13 cellular contexts compared by ENCODE assay signal in the genomic region with DNA sequence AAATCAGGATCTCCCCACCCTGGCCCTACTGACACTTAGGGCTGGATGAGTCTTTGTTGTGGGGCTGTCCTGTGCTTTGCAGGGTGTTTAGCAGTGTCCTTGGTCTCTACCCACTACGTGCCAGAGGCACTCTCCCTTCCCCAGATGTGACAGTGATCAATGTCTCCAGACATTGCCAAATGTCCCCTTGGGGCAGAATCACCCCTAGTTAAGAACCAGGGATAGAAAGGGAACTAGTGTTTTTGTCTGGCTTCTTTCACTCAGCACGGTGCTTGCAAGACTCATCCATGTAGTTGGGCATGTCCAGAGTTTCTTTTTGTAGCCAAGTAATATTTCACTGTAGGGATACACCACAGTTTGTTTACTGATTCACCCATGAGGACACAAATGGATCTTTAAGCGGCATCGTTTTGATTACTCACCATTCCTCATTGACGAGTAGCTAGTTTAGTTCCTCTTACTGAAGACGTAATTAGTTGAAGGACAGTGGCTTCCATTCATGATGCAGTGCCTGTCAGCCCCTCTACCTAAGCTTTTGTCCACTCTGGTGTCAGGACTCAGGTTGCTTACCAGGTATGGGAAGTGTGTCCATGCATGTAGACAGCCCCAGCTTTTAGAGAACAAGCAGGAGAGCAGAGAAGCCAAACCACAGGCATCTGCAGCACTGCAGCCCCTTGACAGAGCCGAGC. TPM values are rescaled to one million over a fixed set of nuclear protein-coding genes. Genes with fewer than 3 reads are reported as not detected.
DNase-seq lines count a peak whose midpoint lies in the region; ATAC-seq and TF ChIP-seq lines count a peak whose summit lies in the region.
"Had no signal": no experiment of that assay in that cellular context is flagged by ENCODE, and none has a peak within 500 bp of the region (broad histone marks: within the 10 kb centered on the region; RNA-seq: fewer than 3 reads in every experiment).

No MANE protein-coding gene starts in this region.

- no TSS peak for BruUV-seq in IMR-90 (replicated peaks; lab: Mats Ljungman, UMichigan)

- H2BK15ac ChIP-seq in IMR-90 (ENCODE audit: low read depth, low read length) = no peak overlapping the region

- DNase-seq in IMR-90 (peak; percentile 48), body of pancreas (no peak), islet precursor cell (peak; percentile 94), substantia nigra (lab: John Stamatoyannopoulos, UW) (peak in 1 of 49 donors; percentile 55), dedifferentiated amniotic fluid mesenchymal stem cell (ENCODE audit: extremely low spot score) (no peak)
- DNase-seq: activated T-cell treated with anti-CD3 and anti-CD28 coated beads, Interleukin-2, amount 50 U/mL, for 72 hours; DMS79 treated with DMSO at 0.1 percent for 48 hours; NCI-H1048; T-helper 9 cell had no signal

- H3K18ac ChIP-seq in IMR-90 (ENCODE audit: low read depth, low read length) = no peak overlapping the region

- H3K4me3 ChIP-seq in IMR-90 (ENCODE audit: insufficient read depth, low read depth, low read length) = no peak overlapping the region
- H3K4me3 ChIP-seq in body of pancreas = no peak overlapping the region

- no peaks in the 10 kb centered on the region for H3K9me3 Mint-ChIP-seq in activated T-helper 17 cell treated with anti-CD3 and anti-CD28 coated beads, Interleukin-2, amount 50 U/mL, for 72 hours
- H3K9me3 Mint-ChIP-seq: activated T-cell treated with anti-CD3 and anti-CD28 coated beads, Interleukin-2, amount 50 U/mL, for 72 hours; stimulated activated memory B cell treated with anti-CD40 and anti-IgM and Interleukin-4, amounts not matched to agents 10 μg/mL and 1 μg/mL and 100 μg/mL, for 72 hours had no signal

- no peak overlapping the region for H3K4me3 Mint-ChIP-seq in activated T-helper 17 cell treated with anti-CD3 and anti-CD28 coated beads, Interleukin-2, amount 50 U/mL, for 72 hours
- H3K4me3 Mint-ChIP-seq: activated T-cell treated with anti-CD3 and anti-CD28 coated beads, Interleukin-2, amount 50 U/mL, for 72 hours; stimulated activated memory B cell treated with anti-CD40 and anti-IgM and Interleukin-4, amounts not matched to agents 10 μg/mL and 1 μg/mL and 100 μg/mL, for 72 hours had no signal

- TF ChIP-seq CTCF in IMR-90 (conservative IDR thresholded peaks at IDR 0.05; ENCODE audit: low read depth, low read length) = no peak
- no peak for TF ChIP-seq CTCF in body of pancreas (IDR thresholded peaks at IDR 0.05)

- peaks cover 44% of the 10 kb centered on the region for H3K9me1 ChIP-seq in IMR-90 (ENCODE audit: insufficient read depth, low read length)

- 100% methylated on average over 1 of the region's 7 CpGs; no CpG with 5 or more reads in 1 of the 2 experiments for whole genome bisulfite sequencing in IMR-90 (ENCODE audit: extremely low coverage in 2 of 2, insufficient read length in 1 of 2), 2 experiments
- 76 to 89% methylated on average over 7 of the region's 7 CpGs for WGBS in body of pancreas, 2 donors

- H2AFZ ChIP-seq in IMR-90 (replicated peaks; ENCODE audit: low read length, poor library complexity) = no peak overlapping the region

- H3K27ac ChIP-seq in IMR-90 (ENCODE audit: insufficient read depth, low read length) (no peak overlapping the region), body of pancreas (peak overlapping the region in 3 of 4 donors; percentile 74 to 86 (median 84)), substantia nigra (ENCODE audit: low read depth, low read length, poor library complexity, severe bottlenecking) (peak overlapping the region; percentile 100)

- H3K14ac ChIP-seq in IMR-90 (replicated peaks; ENCODE audit: low read depth, low read length) = no peak overlapping the region; the same call in 1 of the 2 replicates

- H3K36me3 Mint-ChIP-seq in activated T-helper 17 cell treated with anti-CD3 and anti-CD28 coated beads, Interleukin-2, amount 50 U/mL, for 72 hours (ENCODE audit: low read depth) = peaks cover 88% of the 10 kb centered on the region

- TF ChIP-seq RAD21 in IMR-90 (IDR thresholded peaks at IDR 0.05; ENCODE audit: low read length) = no peak

- POLR2A ChIA-PET in IMR-90 (lab: Charles Lee; ENCODE audit: unreplicated experiment) = no interaction called here

- H3K79me1 ChIP-seq in IMR-90 (ENCODE audit: low read depth in 1 of 2, low read length in 2 of 2) = peaks cover 49 to 91% of the 10 kb centered on the region in 2 experiments

- no peaks in the 10 kb centered on the region for H3K9me3 ChIP-seq in IMR-90 (ENCODE audit: control insufficient read depth, insufficient read depth, low read length)
- no peaks in the 10 kb centered on the region for H3K9me3 ChIP-seq in body of pancreas

- no peaks in the 10 kb centered on the region for H3K27me3 ChIP-seq in IMR-90 (ENCODE audit: control insufficient read depth, insufficient read depth, low read length)
- no peaks in the 10 kb centered on the region for H3K27me3 ChIP-seq in body of pancreas

- H2BK120ac ChIP-seq in IMR-90 (ENCODE audit: low read depth, low read length) = no peak overlapping the region

- H2BK5ac ChIP-seq in IMR-90 (ENCODE audit: low read depth, low read length, poor library complexity, severe bottlenecking) = no peak overlapping the region

- in situ Hi-C loops in IMR-90 (cut with MboI; ENCODE audit: low sequenced_read_pairs) = no loop called here

- no peak for TF ChIP-seq POLR2A in IMR-90 (IDR thresholded peaks at IDR 0.05; ENCODE audit: low read depth, low read length)
- no peak for TF ChIP-seq POLR2A in body of pancreas (IDR thresholded peaks at IDR 0.05)

- no peak overlapping the region for H3K4me2 ChIP-seq in IMR-90 (ENCODE audit: low read depth, low read length)

- H4K5ac ChIP-seq in IMR-90 (ENCODE audit: low read depth, low read length) = no peak overlapping the region

- no peak overlapping the region for H3K9ac ChIP-seq in IMR-90 (ENCODE audit: low read depth, low read length)

- no peak overlapping the region for H3K56ac ChIP-seq in IMR-90 (ENCODE audit: extremely low read depth, insufficient read depth, low read length)

- H3K23ac ChIP-seq in IMR-90 (ENCODE audit: low read depth, low read length) = peak overlapping the region; percentile 56; the same call in 1 of the 2 replicates

- H4K8ac ChIP-seq in IMR-90 (ENCODE audit: low read depth in 2 of 2, low read length in 2 of 2) = no peak overlapping the region

- intact Hi-C loops in IMR-90 (cut with micrococcal nuclease) = no loop called here
- intact Hi-C loops in body of pancreas (cut with DNase I) = no loop called here

- CTCF ChIA-PET in IMR-90 (lab: Yijun Ruan, JAX) = no interaction called here

- no peak overlapping the region for H2AK5ac ChIP-seq in IMR-90 (ENCODE audit: low read depth, low read length)

- peaks cover 15% of the 10 kb centered on the region for H3K4me1 Mint-ChIP-seq in activated T-helper 17 cell treated with anti-CD3 and anti-CD28 coated beads, Interleukin-2, amount 50 U/mL, for 72 hours

- dilution Hi-C loops in IMR-90 (cut with HindIII; ENCODE audit: low sequenced_read_pairs, unreplicated experiment) = no loop called here

- no peaks in the 10 kb centered on the region for H3K27me3 Mint-ChIP-seq in activated T-helper 17 cell treated with anti-CD3 and anti-CD28 coated beads, Interleukin-2, amount 50 U/mL, for 72 hours
- H3K27me3 Mint-ChIP-seq: stimulated activated memory B cell treated with anti-CD40 and anti-IgM and Interleukin-4, amounts not matched to agents 10 μg/mL and 1 μg/mL and 100 μg/mL, for 72 hours had no signal

- no peak overlapping the region for H2BK20ac ChIP-seq in IMR-90 (ENCODE audit: low read depth, low read length)

- peaks cover 69% of the 10 kb centered on the region for H4K20me1 ChIP-seq in IMR-90 (ENCODE audit: insufficient read depth, low read length)

- H3K36me3 ChIP-seq in IMR-90 (ENCODE audit: control insufficient read depth, insufficient read depth, low read length) (peaks cover 42% of the 10 kb centered on the region), body of pancreas (replicated peaks in 1 of 2; ENCODE audit: insufficient read depth in 1 of 2, low read depth in 2 of 2) (peaks cover 0 to 3% of the 10 kb centered on the region in 2 donors)

- H3K4ac ChIP-seq in IMR-90 (ENCODE audit: low read depth, low read length) = no peak overlapping the region

- H3K4me1 ChIP-seq in IMR-90 (ENCODE audit: control insufficient read depth, insufficient read depth, low read length) (peaks cover 24% of the 10 kb centered on the region), body of pancreas (peaks cover 93% of the 10 kb centered on the region)

- H4K91ac ChIP-seq in IMR-90 (ENCODE audit: insufficient read depth, low read depth, low read length) = no peak overlapping the region

- H3K27ac Mint-ChIP-seq in activated T-helper 17 cell treated with anti-CD3 and anti-CD28 coated beads, Interleukin-2, amount 50 U/mL, for 72 hours = no peak overlapping the region
- H3K27ac Mint-ChIP-seq: activated T-cell treated with anti-CD3 and anti-CD28 coated beads, Interleukin-2, amount 50 U/mL, for 72 hours; stimulated activated memory B cell treated with anti-CD40 and anti-IgM and Interleukin-4, amounts not matched to agents 10 μg/mL and 1 μg/mL and 100 μg/mL, for 72 hours had no signal

- no peak overlapping the region for H2AK9ac ChIP-seq in IMR-90 (replicated peaks; ENCODE audit: low read depth, low read length, poor library complexity)

- ATAC-seq in IMR-90 (ENCODE audit: low read depth) (no peak), body of pancreas (no peak), GM18867 (IDR thresholded peaks at IDR 0.05; ENCODE audit: unreplicated experiment) (no peak)
- no peak for ATAC-seq in activated T-helper 17 cell treated with anti-CD3 and anti-CD28 coated beads, Interleukin-2, amount 50 U/mL, for 72 hours (replicated peaks)
- ATAC-seq: activated T-cell treated with anti-CD3 and anti-CD28 coated beads, Interleukin-2, amount 50 U/mL, for 72 hours; left lobe of liver; stimulated activated memory B cell treated with anti-CD40 and anti-IgM and Interleukin-4, amounts not matched to agents 10 μg/mL and 1 μg/mL and 100 μg/mL, for 72 hours had no signal

RNA-seq across cellular contexts. Expression of gene ITGB4, which starts 26.0 kb away (rescaled TPM):
- under 0.01 TPM in 1 of 2 replicates, not detected in the other for total RNA-seq in IMR-90 (2012; rRNA removed)
- polyA plus RNA-seq in IMR-90 (2012; rRNA removed) = 0.27 and 0.39 TPM in 2 replicates
- 0.04 and 0.36 TPM in 2 replicates for polyA plus RNA-seq in IMR-90 (2012; cell fraction: cytosol; rRNA removed)
- polyA plus RNA-seq in IMR-90 (2012; cell fraction: nucleus; rRNA removed; ENCODE audit: low replicate concordance) = 0.63 and 1.5 TPM in 2 replicates
- 10 to 100 TPM; 25.1 to 33.7 TPM for total RNA-seq in body of pancreas
- total RNA-seq in activated T-helper 17 cell treated with anti-CD3 and anti-CD28 coated beads, Interleukin-2, amount 50 U/mL, for 72 hours = 1 to 10 TPM in 1 of 2 donors, under 1 TPM in 1; 0.54 to 1.2 TPM

RNA-seq across cellular contexts. Expression of gene SAP30BP, which starts 28.1 kb away (rescaled TPM):
- total RNA-seq in IMR-90 (2012; rRNA removed) (70.4 and 82.5 TPM in 2 replicates), body of pancreas (10 to 100 TPM; 47.2 to 73.8 TPM)
- polyA plus RNA-seq in IMR-90 (2012; rRNA removed) = 134 and 139 TPM in 2 replicates
- 55.1 and 61.0 TPM in 2 replicates for polyA plus RNA-seq in IMR-90 (2012; cell fraction: cytosol; rRNA removed)
- polyA plus RNA-seq in IMR-90 (2012; cell fraction: nucleus; rRNA removed; ENCODE audit: low replicate concordance) = 237 and 250 TPM in 2 replicates
- 10 to 100 TPM; 68.1 to 90.0 TPM for total RNA-seq in activated T-helper 17 cell treated with anti-CD3 and anti-CD28 coated beads, Interleukin-2, amount 50 U/mL, for 72 hours

RNA-seq across cellular contexts. Expression of gene RECQL5, which starts 28.3 kb away (rescaled TPM):
- 7.3 and 8.6 TPM in 2 replicates for total RNA-seq in IMR-90 (2012; rRNA removed)
- 17.4 and 23.7 TPM in 2 replicates for polyA plus RNA-seq in IMR-90 (2012; rRNA removed)
- 6.6 and 9.2 TPM in 2 replicates for polyA plus RNA-seq in IMR-90 (2012; cell fraction: cytosol; rRNA removed)
- 100 and 134 TPM in 2 replicates for polyA plus RNA-seq in IMR-90 (2012; cell fraction: nucleus; rRNA removed; ENCODE audit: low replicate concordance)
- total RNA-seq in body of pancreas = 10 to 100 TPM in 1 of 2 donors, 1 to 10 TPM in 1; 8.6 to 38.6 TPM
- total RNA-seq in activated T-helper 17 cell treated with anti-CD3 and anti-CD28 coated beads, Interleukin-2, amount 50 U/mL, for 72 hours = 10 to 100 TPM; 29.7 to 35.6 TPM

Comparison
In these comparisons a context has a peak if more than half of its experiments do, and no peak if none do; other contexts are left out.
1. DNase-seq: peak in IMR-90 (single experiment) and islet precursor cell (single experiment); none in body of pancreas (0 of 4) and dedifferentiated amniotic fluid mesenchymal stem cell (single experiment).
2. RNA of gene ITGB4, which starts 26.0 kb away (total RNA-seq): 25.1 to 33.7 TPM in body of pancreas; 0.54 to 1.2 TPM in activated T-helper 17 cell treated with anti-CD3 and anti-CD28 coated beads, Interleukin-2, amount 50 U/mL, for 72 hours and under 0.01 TPM in IMR-90; every median in the first group is over 10 times any median in the second.